Comparison of ENCODE assay signal across 8 cellular contexts in genomic region chr10:88728107-88728763, GRCh38. TPM values are rescaled to one million over a fixed set of nuclear protein-coding genes. Genes with fewer than 3 reads are reported as not detected.
DNase-seq lines count a peak whose midpoint lies in the region; ATAC-seq and TF ChIP-seq lines count a peak whose summit lies in the region.

No MANE protein-coding gene starts in this region.

- no peak overlapping the region for H3K27ac Mint-ChIP-seq in endothelial cell (ENCODE audit: unreplicated experiment)

- H3K27me3 ChIP-seq in H7 (ENCODE audit: control insufficient read depth, insufficient read depth, low read length) (peaks cover 5% of the 10 kb centered on the region), right atrium auricular region (no peaks in the 10 kb centered on the region)

- peaks cover 3% of the 10 kb centered on the region for H3K4me1 Mint-ChIP-seq in endothelial cell (ENCODE audit: unreplicated experiment)

- H3K36me3 ChIP-seq in H7 (replicated peaks; ENCODE audit: control insufficient read depth, insufficient read depth, low read length) (no peaks in the 10 kb centered on the region), right atrium auricular region (no peaks in the 10 kb centered on the region)

- H3K36me3 Mint-ChIP-seq in endothelial cell (ENCODE audit: low read depth, unreplicated experiment): no peaks in the 10 kb centered on the region

- H3K4me3 Mint-ChIP-seq in endothelial cell (ENCODE audit: unreplicated experiment): no peak overlapping the region

- ATAC-seq in SK-N-SH treated with all-trans-retinoic acid at 6 μM for 48 hours (peak; percentile 38; the same call in 2 of the 3 replicates), HG03159 (IDR thresholded peaks at IDR 0.05; ENCODE audit: unreplicated experiment) (no peak)

- H3K9me3 Mint-ChIP-seq in endothelial cell (ENCODE audit: unreplicated experiment): no peaks in the 10 kb centered on the region

- peak; percentile 80 for TF ChIP-seq CTCF in endothelial cell (IDR thresholded peaks at IDR 0.05; ENCODE audit: unreplicated experiment)
- TF ChIP-seq CTCF in right atrium auricular region (IDR thresholded peaks at IDR 0.05): peak in 1 of 2 donors; percentile 11

- peaks cover 3% of the 10 kb centered on the region for H3K27me3 Mint-ChIP-seq in endothelial cell (ENCODE audit: unreplicated experiment)

- H3K27ac ChIP-seq in right atrium auricular region: no peak overlapping the region

- H3K9me3 ChIP-seq in right atrium auricular region: no peaks in the 10 kb centered on the region

- DNase-seq in H7: peak; percentile 71
- peak; percentile 78 for DNase-seq in endothelial cell (ENCODE audit: low spot score)
- peak; percentile 21 for DNase-seq in stimulated activated CD4-positive, alpha-beta T cell treated with anti-CD3 and anti-CD28 coated beads, Interleukin-4, amount 100 ng/mL, for 24 hours
- DNase-seq in stimulated activated naive CD4-positive, alpha-beta T cell (lab: John Stamatoyannopoulos, UW): no peak
- DNase-seq in D341Med (ENCODE audit: low spot score): no peak
- DNase-seq in right atrium auricular region (ENCODE audit: low spot score): no peak

- H3K4me1 ChIP-seq in right atrium auricular region: no peaks in the 10 kb centered on the region

- H3K4me3 ChIP-seq in H7 (ENCODE audit: insufficient read depth, low read depth, low read length): no peak overlapping the region
- no peak overlapping the region for H3K4me3 ChIP-seq in right atrium auricular region

TF ChIP-seq in SK-N-SH treated with all-trans-retinoic acid at 6 μM for 48 hours, 23 proteins besides CTCF, POLR2A, EP300 and RAD21:
- no peak for TF ChIP-seq TCF4 (CRISPR knock-in tag; IDR thresholded peaks at IDR 0.05; ENCODE audit: borderline replicate concordance)
- TF ChIP-seq ZFP3 (CRISPR knock-in tag; IDR thresholded peaks at IDR 0.05): no peak
- no peak for TF ChIP-seq ZNF8 (CRISPR knock-in tag; IDR thresholded peaks at IDR 0.05)
- TF ChIP-seq ZC3H10 (CRISPR knock-in tag; IDR thresholded peaks at IDR 0.05): no peak
- no peak for TF ChIP-seq PPARA (CRISPR knock-in tag; IDR thresholded peaks at IDR 0.05; ENCODE audit: borderline replicate concordance)
- TF ChIP-seq ZFP30 (CRISPR knock-in tag; IDR thresholded peaks at IDR 0.05): no peak
- no peak for TF ChIP-seq TOX (CRISPR knock-in tag; IDR thresholded peaks at IDR 0.05; ENCODE audit: borderline replicate concordance)
- no peak for TF ChIP-seq SNAI2 (CRISPR knock-in tag; IDR thresholded peaks at IDR 0.05)
- no peak for TF ChIP-seq RARB (CRISPR knock-in tag; IDR thresholded peaks at IDR 0.05)
- TF ChIP-seq, protein P1, sequence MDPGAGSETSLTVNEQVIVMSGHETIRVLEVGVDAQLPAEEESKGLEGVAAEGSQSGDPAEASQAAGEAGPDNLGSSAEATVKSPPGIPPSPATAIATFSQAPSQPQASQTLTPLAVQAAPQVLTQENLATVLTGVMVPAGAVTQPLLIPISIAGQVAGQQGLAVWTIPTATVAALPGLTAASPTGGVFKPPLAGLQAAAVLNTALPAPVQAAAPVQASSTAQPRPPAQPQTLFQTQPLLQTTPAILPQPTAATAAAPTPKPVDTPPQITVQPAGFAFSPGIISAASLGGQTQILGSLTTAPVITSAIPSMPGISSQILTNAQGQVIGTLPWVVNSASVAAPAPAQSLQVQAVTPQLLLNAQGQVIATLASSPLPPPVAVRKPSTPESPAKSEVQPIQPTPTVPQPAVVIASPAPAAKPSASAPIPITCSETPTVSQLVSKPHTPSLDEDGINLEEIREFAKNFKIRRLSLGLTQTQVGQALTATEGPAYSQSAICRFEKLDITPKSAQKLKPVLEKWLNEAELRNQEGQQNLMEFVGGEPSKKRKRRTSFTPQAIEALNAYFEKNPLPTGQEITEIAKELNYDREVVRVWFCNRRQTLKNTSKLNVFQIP (CRISPR knock-in tag; IDR thresholded peaks at IDR 0.05; ENCODE audit: borderline replicate concordance, low read depth): no peak
- TF ChIP-seq BACH2 (CRISPR knock-in tag; IDR thresholded peaks at IDR 0.05; ENCODE audit: borderline replicate concordance): no peak

RNA-seq across cellular contexts. Expression of gene LIPK, which starts 22.2 kb away (rescaled TPM):
- total RNA-seq in H7 (2014; rRNA removed; shearing (Covaris generic)): not detected in 2 replicates
- total RNA-seq in endothelial cell (ENCODE audit: unreplicated experiment) (not detected), right atrium auricular region (not detected)

RNA-seq across cellular contexts. Expression of gene LIPN, which starts 31.6 kb away (rescaled TPM):
- total RNA-seq in H7 (2014; rRNA removed; shearing (Covaris generic)): not detected in 2 replicates
- total RNA-seq in endothelial cell (ENCODE audit: unreplicated experiment): not detected
- total RNA-seq in right atrium auricular region: not detected

Comparison
In these comparisons a context has a peak if more than half of its experiments do, and no peak if none do; other contexts are left out.
1. DNase-seq: peak in H7 (single experiment), endothelial cell (single experiment) and stimulated activated CD4-positive, alpha-beta T cell treated with anti-CD3 and anti-CD28 coated beads, Interleukin-4, amount 100 ng/mL, for 24 hours (single experiment); none in stimulated activated naive CD4-positive, alpha-beta T cell (0 of 6), D341Med (single experiment) and right atrium auricular region (single experiment).